Comparison of ENCODE assay signal across 10 cellular contexts in genomic region chr14:92676448-92677086, GRCh38.
DNase-seq lines count a peak whose midpoint lies in the region; ATAC-seq and TF ChIP-seq lines count a peak whose summit lies in the region.
"Had no signal": no experiment of that assay in that cellular context is flagged by ENCODE, and none has a peak within 500 bp of the region (broad histone marks: within the 10 kb centered on the region; RNA-seq: fewer than 3 reads in every experiment).

No MANE protein-coding gene starts in this region.

- H3K36me3 Mint-ChIP-seq in activated T-cell treated with anti-CD3 and anti-CD28 coated beads, Interleukin-2, amount 50 U/mL, for 72 hours (ENCODE audit: insufficient read depth in 2 of 2): peaks cover 20 to 42% of the 10 kb centered on the region in 2 donors
- peaks cover 13% of the 10 kb centered on the region for H3K36me3 Mint-ChIP-seq in chondrocyte (ENCODE audit: low read depth)
- H3K36me3 Mint-ChIP-seq in stimulated activated effector memory CD8-positive, alpha-beta T cell treated with anti-CD3 and anti-CD28 coated beads, Interleukin-12 subunit alpha, Interleukin-12 subunit beta, amount 100 ng/mL, for 72 hours: peaks cover 95% of the 10 kb centered on the region

- no peak for DNase-seq in activated T-cell treated with anti-CD3 and anti-CD28 coated beads, Interleukin-2, amount 50 U/mL, for 72 hours
- no peak for DNase-seq in activated T-cell treated with anti-CD3 and anti-CD28 coated beads, Interleukin-2, amount 50 U/mL, for 48 hours
- peak; percentile 52 for DNase-seq in MV-4-11 (lab: John Stamatoyannopoulos, UW)
- DNase-seq in chondrocyte (ENCODE audit: low spot score): peak; percentile 79
- DNase-seq in stimulated activated effector memory CD8-positive, alpha-beta T cell treated with anti-CD3 and anti-CD28 coated beads, Interleukin-12 subunit alpha, Interleukin-12 subunit beta, amount 100 ng/mL, for 72 hours (ENCODE audit: low spot score in 2 of 2): no peak
- DNase-seq in NCI-H2107 (lab: John Stamatoyannopoulos, UW): no peak
- DNase-seq in activated CD4-positive, CD25-positive, alpha-beta regulatory T cell (lab: John Stamatoyannopoulos, UW): no peak
- DNase-seq: NCI-H1092, NCI-H2227 treated with DMSO at 0.1 percent for 48 hours had no signal

- peaks cover 0 to 1% of the 10 kb centered on the region in 2 donors for H3K9me3 Mint-ChIP-seq in activated T-cell treated with anti-CD3 and anti-CD28 coated beads, Interleukin-2, amount 50 U/mL, for 72 hours
- H3K9me3 Mint-ChIP-seq in chondrocyte (ENCODE audit: low read depth): no peaks in the 10 kb centered on the region
- H3K9me3 Mint-ChIP-seq in stimulated activated effector memory CD8-positive, alpha-beta T cell treated with anti-CD3 and anti-CD28 coated beads, Interleukin-12 subunit alpha, Interleukin-12 subunit beta, amount 100 ng/mL, for 72 hours: no peaks in the 10 kb centered on the region

- H3K27me3 Mint-ChIP-seq in activated T-cell treated with anti-CD3 and anti-CD28 coated beads, Interleukin-2, amount 50 U/mL, for 72 hours (ENCODE audit: low read depth): no peaks in the 10 kb centered on the region
- no peaks in the 10 kb centered on the region for H3K27me3 Mint-ChIP-seq in chondrocyte (ENCODE audit: low read depth)

- H3K4me3 Mint-ChIP-seq in activated T-cell treated with anti-CD3 and anti-CD28 coated beads, Interleukin-2, amount 50 U/mL, for 72 hours: peak overlapping the region; percentile 31 to 54
- no peak overlapping the region for H3K4me3 Mint-ChIP-seq in chondrocyte (ENCODE audit: unreplicated experiment)
- peak overlapping the region; percentile 32 for H3K4me3 Mint-ChIP-seq in stimulated activated effector memory CD8-positive, alpha-beta T cell treated with anti-CD3 and anti-CD28 coated beads, Interleukin-12 subunit alpha, Interleukin-12 subunit beta, amount 100 ng/mL, for 72 hours

- no peak for TF ChIP-seq CTCF in chondrocyte (IDR thresholded peaks at IDR 0.05)

- ATAC-seq in activated T-cell treated with anti-CD3 and anti-CD28 coated beads, Interleukin-2, amount 50 U/mL, for 72 hours (replicated peaks in 1 of 2): no peak
- no peak for ATAC-seq in stimulated activated effector memory CD8-positive, alpha-beta T cell treated with anti-CD3 and anti-CD28 coated beads, Interleukin-12 subunit alpha, Interleukin-12 subunit beta, amount 100 ng/mL, for 72 hours
- no peak for ATAC-seq in HG03432 (IDR thresholded peaks at IDR 0.05; ENCODE audit: unreplicated experiment)

- peaks cover 74% of the 10 kb centered on the region for H3K4me1 Mint-ChIP-seq in activated T-cell treated with anti-CD3 and anti-CD28 coated beads, Interleukin-2, amount 50 U/mL, for 72 hours (ENCODE audit: low read depth)
- peaks cover 4% of the 10 kb centered on the region for H3K4me1 Mint-ChIP-seq in chondrocyte (ENCODE audit: low read depth)
- peaks cover 60% of the 10 kb centered on the region for H3K4me1 Mint-ChIP-seq in stimulated activated effector memory CD8-positive, alpha-beta T cell treated with anti-CD3 and anti-CD28 coated beads, Interleukin-12 subunit alpha, Interleukin-12 subunit beta, amount 100 ng/mL, for 72 hours

- H3K27ac Mint-ChIP-seq in activated T-cell treated with anti-CD3 and anti-CD28 coated beads, Interleukin-2, amount 50 U/mL, for 72 hours: peak overlapping the region; percentile 61
- no peak overlapping the region for H3K27ac Mint-ChIP-seq in chondrocyte (ENCODE audit: unreplicated experiment)
- peak overlapping the region; percentile 73 for H3K27ac Mint-ChIP-seq in stimulated activated effector memory CD8-positive, alpha-beta T cell treated with anti-CD3 and anti-CD28 coated beads, Interleukin-12 subunit alpha, Interleukin-12 subunit beta, amount 100 ng/mL, for 72 hours

Comparison
In these comparisons a context has a peak if more than half of its experiments do, and no peak if none do; other contexts are left out.
1. DNase-seq: peak in MV-4-11 (single experiment) and chondrocyte (single experiment); none in activated T-cell treated with anti-CD3 and anti-CD28 coated beads, Interleukin-2, amount 50 U/mL, for 72 hours (0 of 2), activated T-cell treated with anti-CD3 and anti-CD28 coated beads, Interleukin-2, amount 50 U/mL, for 48 hours (0 of 2), stimulated activated effector memory CD8-positive, alpha-beta T cell treated with anti-CD3 and anti-CD28 coated beads, Interleukin-12 subunit alpha, Interleukin-12 subunit beta, amount 100 ng/mL, for 72 hours (0 of 2), NCI-H2107 (single experiment) and activated CD4-positive, CD25-positive, alpha-beta regulatory T cell (0 of 4).